ENCODE assay signal across 11 cellular contexts in genomic region chr17:51238253-51238887, GRCh38. TPM values are rescaled to one million over a fixed set of nuclear protein-coding genes. Genes with fewer than 3 reads are reported as not detected.
DNase-seq lines count a peak whose midpoint lies in the region; ATAC-seq and TF ChIP-seq lines count a peak whose summit lies in the region.
"Had no signal": no experiment of that assay in that cellular context is flagged by ENCODE, and none has a peak within 500 bp of the region (broad histone marks: within the 10 kb centered on the region; RNA-seq: fewer than 3 reads in every experiment).

No MANE protein-coding gene starts in this region.

- H3K27me3 ChIP-seq in neutrophil (no peaks in the 10 kb centered on the region), spleen (replicated peaks in 1 of 7) (no peaks in the 10 kb centered on the region), heart right ventricle (no peaks in the 10 kb centered on the region)

- WGBS in spleen, 5 donors: 28 to 46% (median 32%) methylated on average over 6 of the region's 6 CpGs
- 79 to 83% methylated on average over 6 of the region's 6 CpGs for WGBS in heart right ventricle, 2 donors

- H3K4me3 ChIP-seq in neutrophil (ENCODE audit: low read depth in 1 of 2, low read length in 1 of 2) (peak overlapping the region; percentile 16 to 35), spleen (peak overlapping the region in 1 of 8 donors; percentile 21), heart right ventricle (no peak overlapping the region)
- H3K4me3 ChIP-seq: A549 had no signal

- H3K9me3 Mint-ChIP-seq in activated CD4-positive, alpha-beta T cell treated with anti-CD3 and anti-CD28 coated beads for 36 hours (ENCODE audit: low read depth): no peaks in the 10 kb centered on the region

- no peak overlapping the region for H3K27ac Mint-ChIP-seq in activated CD4-positive, alpha-beta T cell treated with anti-CD3 and anti-CD28 coated beads for 36 hours

- CTCF ChIA-PET in activated CD4-positive, alpha-beta T cell treated with anti-CD3 and anti-CD28 coated beads for 36 hours (lab: Charles Lee): interaction anchor here (0.6 to 0.7 kb wide), 2 partner anchors 23 to 147 kb away, joined by 3 read pairs; no protein-coding TSS in a partner anchor

- POLR2A ChIA-PET in activated CD4-positive, alpha-beta T cell treated with anti-CD3 and anti-CD28 coated beads for 36 hours (lab: Charles Lee): no interaction called here

- peaks cover 30% of the 10 kb centered on the region for H3K4me1 Mint-ChIP-seq in activated CD4-positive, alpha-beta T cell treated with anti-CD3 and anti-CD28 coated beads for 36 hours

- TF ChIP-seq POLR2A in spleen (IDR thresholded peaks at IDR 0.05): no peak

- TF ChIP-seq CTCF in neutrophil (IDR thresholded peaks at IDR 0.05) (peak; percentile 18), spleen (IDR thresholded peaks at IDR 0.05 in 8 of 11, conservative IDR thresholded peaks at IDR 0.05 in 3 of 11) (no peak), heart right ventricle (IDR thresholded peaks at IDR 0.05) (no peak)

- peaks cover 5% of the 10 kb centered on the region for H3K36me3 Mint-ChIP-seq in activated CD4-positive, alpha-beta T cell treated with anti-CD3 and anti-CD28 coated beads for 36 hours (ENCODE audit: low read depth)

- H3K27ac ChIP-seq in neutrophil: peak overlapping the region; percentile 80
- H3K27ac ChIP-seq in spleen: peak overlapping the region in 4 of 8 donors; percentile 15 to 53 (median 47)
- H3K27ac ChIP-seq in heart right ventricle: no peak overlapping the region
- H3K27ac ChIP-seq: A549 had no signal

- H3K36me3 ChIP-seq in neutrophil (no peaks in the 10 kb centered on the region), spleen (peaks cover 0 to 11% (median 0%) of the 10 kb centered on the region in 6 donors), heart right ventricle (peaks cover 0 to 10% (median 0%) of the 10 kb centered on the region in 9 donors)

- H3K27me3 Mint-ChIP-seq in activated CD4-positive, alpha-beta T cell treated with anti-CD3 and anti-CD28 coated beads for 36 hours: no peaks in the 10 kb centered on the region

- H3K4me3 Mint-ChIP-seq in activated CD4-positive, alpha-beta T cell treated with anti-CD3 and anti-CD28 coated beads for 36 hours: peak overlapping the region; percentile 7

- peaks cover 16 to 22% of the 10 kb centered on the region in 2 experiments for H3K4me1 ChIP-seq in neutrophil (ENCODE audit: control insufficient read depth in 1 of 2, insufficient read depth in 1 of 2, low read depth in 1 of 2, low read length in 1 of 2)
- peaks cover 5 to 42% (median 12%) of the 10 kb centered on the region in 6 donors for H3K4me1 ChIP-seq in spleen
- peaks cover 0 to 5% (median 0%) of the 10 kb centered on the region in 9 donors for H3K4me1 ChIP-seq in heart right ventricle
- H3K4me1 ChIP-seq: A549 had no signal

- ATAC-seq in activated CD4-positive, alpha-beta T cell treated with anti-CD3 and anti-CD28 coated beads for 36 hours: peak; percentile 97
- ATAC-seq in HG02642 (IDR thresholded peaks at IDR 0.05; ENCODE audit: poor library complexity, unreplicated experiment): peak; percentile 80
- no peak for ATAC-seq in heart right ventricle
- ATAC-seq: A549 had no signal

- no peak for DNase-seq in activated CD4-positive, alpha-beta T cell treated with anti-CD3 and anti-CD28 coated beads for 36 hours
- DNase-seq in activated CD4-positive, alpha-beta T cell treated with anti-CD3 and anti-CD28 coated beads, Interleukin-2, amount 50 U/mL, for 1 hour: no peak
- DNase-seq in NAMALWA (ENCODE audit: low spot score) (peak; percentile 63), spleen (no peak), heart right ventricle (no peak)
- DNase-seq in activated CD4-positive, alpha-beta T cell treated with anti-CD3 and anti-CD28 coated beads for 4 hours: no peak
- DNase-seq: activated naive CD4-positive, alpha-beta T cell treated with Interleukin-2 at 50 U/mL for 16 hours; SHP77 had no signal

- H3K9me3 ChIP-seq in neutrophil (no peaks in the 10 kb centered on the region), spleen (no peaks in the 10 kb centered on the region), heart right ventricle (peaks cover 0 to 9% (median 0%) of the 10 kb centered on the region in 11 donors)
- H3K9me3 ChIP-seq: A549 had no signal

- intact Hi-C loops in activated CD4-positive, alpha-beta T cell treated with anti-CD3 and anti-CD28 coated beads for 36 hours (cut with DNase I, micrococcal nuclease): no loop called here
- intact Hi-C loops in spleen (cut with DNase I; ENCODE audit: low total_unique reads) (no loop called here), heart right ventricle (cut with DNase I) (no loop called here)

RNA-seq across cellular contexts. Expression of gene MBTD1, which starts 21.5 kb away (rescaled TPM):
- total RNA-seq in activated CD4-positive, alpha-beta T cell treated with anti-CD3 and anti-CD28 coated beads for 36 hours: 1 to 10 TPM; 8.9 to 9.3 TPM
- total RNA-seq in spleen (10 to 100 TPM; 18.3 to 45.7 (median 27.5) TPM), heart right ventricle (1 to 10 TPM; 4.7 to 8.4 (median 6.9) TPM)
- polyA plus RNA-seq in spleen (10 to 100 TPM in 2 of 3 donors, 1 to 10 TPM in 1; 9.6 to 10.4 (median 10.1) TPM), heart right ventricle (10 to 100 TPM in 1 of 2 donors, 1 to 10 TPM in 1; 1.8 to 11.4 TPM)

RNA-seq across cellular contexts. Expression of gene UTP18, which starts 22.0 kb away (rescaled TPM):
- total RNA-seq in activated CD4-positive, alpha-beta T cell treated with anti-CD3 and anti-CD28 coated beads for 36 hours: 10 to 100 TPM; 49.3 to 74.0 TPM
- total RNA-seq in spleen: 10 to 100 TPM; 33.9 to 45.6 (median 36.7) TPM
- 10 to 100 TPM; 23.5 to 37.1 (median 31.8) TPM for polyA plus RNA-seq in spleen
- total RNA-seq in heart right ventricle: 10 to 100 TPM in 2 of 10 donors, 1 to 10 TPM in 8; 4.8 to 13.4 (median 8.0) TPM
- polyA plus RNA-seq in heart right ventricle: 10 to 100 TPM in 1 of 2 donors, 1 to 10 TPM in 1; 9.7 to 12.0 TPM

Comparison
In these comparisons a context has a peak if more than half of its experiments do, and no peak if none do; other contexts are left out.
1. ATAC-seq: peak in activated CD4-positive, alpha-beta T cell treated with anti-CD3 and anti-CD28 coated beads for 36 hours (single experiment) and HG02642 (single experiment); none in heart right ventricle (0 of 8).
2. H3K4me3 ChIP-seq: peak in neutrophil (2 of 2); none in heart right ventricle (0 of 10).